In genomic region chr5:110916373-110917049, GRCh38 we compare ENCODE assay signal across 1 cellular context.
TF ChIP-seq lines count a peak whose summit lies in the region.

No MANE protein-coding gene starts in this region.

TF ChIP-seq in SK-N-SH, 30 proteins besides CTCF, POLR2A, EP300 and RAD21 (continued from another document):
- TF ChIP-seq ZBTB33 (IDR thresholded peaks at IDR 0.05; ENCODE audit: borderline replicate concordance, low read depth) (peak; percentile 54; the same call in 1 of the 2 replicates), MEF2A (IDR thresholded peaks at IDR 0.05; ENCODE audit: borderline replicate concordance, low read depth) (peak; percentile 96), ELF1 (IDR thresholded peaks at IDR 0.05) (no peak), NRF1 (IDR thresholded peaks at IDR 0.05; ENCODE audit: low read depth, low read length) (no peak), RCOR1 (IDR thresholded peaks at IDR 0.05; ENCODE audit: low read length) (0 out of 2 replicates have a peak, but pooled peaks have one; percentile 14), USF2 (IDR thresholded peaks at IDR 0.05; ENCODE audit: borderline replicate concordance, low read depth, low read length) (no peak), MAX (IDR thresholded peaks at IDR 0.05; ENCODE audit: low read depth) (peak; percentile 43; the same call in 1 of the 2 replicates), GABPA (IDR thresholded peaks at IDR 0.05; ENCODE audit: low read depth) (no peak; the same call in 1 of the 2 replicates), PBX3 (IDR thresholded peaks at IDR 0.05) (peak; percentile 85), TAF1 (IDR thresholded peaks at IDR 0.05; ENCODE audit: borderline replicate concordance, low read depth, low read length) (no peak), POLR2AphosphoS5 (IDR thresholded peaks at IDR 0.05; ENCODE audit: low read depth, low read length) (peak; percentile 76), USF1 (IDR thresholded peaks at IDR 0.05; ENCODE audit: borderline replicate concordance, low read depth) (no peak), TCF12 (IDR thresholded peaks at IDR 0.05) (peak; percentile 97), RFX5 (IDR thresholded peaks at IDR 0.05; ENCODE audit: low read length) (no peak), JUND (IDR thresholded peaks at IDR 0.05) (peak; percentile 98), SMC3 (IDR thresholded peaks at IDR 0.05; ENCODE audit: low read depth, low read length) (no peak), CHD2 (IDR thresholded peaks at IDR 0.05; ENCODE audit: low read length, partially characterized antibody) (peak; percentile 22), NFIC (IDR thresholded peaks at IDR 0.05; ENCODE audit: borderline replicate concordance) (peak; percentile 80), TEAD4 (IDR thresholded peaks at IDR 0.05; ENCODE audit: borderline replicate concordance, insufficient read depth) (peak; percentile 94), GATA2 (CRISPR knock-in tag; IDR thresholded peaks at IDR 0.05) (no peak), FOXM1 (IDR thresholded peaks at IDR 0.05; ENCODE audit: low read depth) (peak; percentile 91), IRF3 (IDR thresholded peaks at IDR 0.05; ENCODE audit: low read depth, low read length) (no peak), EZH2phosphoT487 (IDR thresholded peaks at IDR 0.05; ENCODE audit: borderline replicate concordance, low read depth) (no peak), FOXJ3 (CRISPR knock-in tag; IDR thresholded peaks at IDR 0.05) (no peak), MXI1 (IDR thresholded peaks at IDR 0.05; ENCODE audit: low read depth, low read length) (no peak)
